In the genomic region with DNA sequence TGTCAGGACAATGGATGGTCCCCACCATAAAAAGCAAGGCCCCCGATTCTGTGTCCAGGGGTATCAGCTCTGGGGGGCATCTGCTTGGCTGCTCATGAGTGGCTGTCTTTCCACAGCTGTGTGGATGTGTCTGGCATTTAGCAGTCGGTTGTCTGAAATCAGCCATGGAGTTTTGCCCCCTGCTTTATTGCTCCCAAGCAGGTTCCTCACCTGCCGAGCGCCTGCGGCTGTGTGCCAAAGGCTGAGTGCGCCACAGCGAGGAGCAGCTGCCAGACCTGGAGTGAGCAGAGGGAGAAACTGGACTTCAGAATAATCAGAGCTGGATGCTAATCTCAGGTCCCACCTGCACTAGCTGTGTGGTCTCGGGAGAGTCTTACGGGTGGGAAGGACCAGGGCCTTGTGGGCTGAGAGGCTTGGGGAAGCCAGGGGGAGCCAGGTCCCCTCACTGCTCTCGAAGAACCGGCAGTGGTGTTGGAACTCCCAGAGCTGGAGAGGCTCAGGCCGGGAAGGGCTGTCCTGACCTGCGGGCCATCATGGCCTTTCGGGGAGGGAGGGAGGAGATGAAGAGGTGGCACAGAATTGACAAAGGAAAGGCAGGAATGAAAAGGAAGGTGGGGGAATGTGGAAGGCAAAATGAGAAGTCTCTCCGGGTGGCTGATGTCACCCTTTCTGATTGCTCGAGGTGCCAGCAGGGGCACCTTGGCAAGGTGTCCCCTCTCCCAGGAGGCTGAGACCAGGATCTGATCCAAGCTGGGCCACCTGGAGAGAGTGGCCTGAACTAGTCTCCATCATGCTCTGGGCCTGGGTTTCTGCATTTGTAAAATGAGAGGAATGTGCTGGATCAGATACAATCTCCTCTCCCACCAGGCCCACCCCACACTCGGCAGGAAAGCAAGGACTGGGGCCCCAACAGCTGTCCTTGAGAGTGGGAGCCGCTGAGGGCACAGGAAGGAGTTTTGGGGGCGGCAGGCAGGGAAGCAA, we compare ENCODE assay signal across 19 cellular contexts. TPM values are rescaled to one million over a fixed set of nuclear protein-coding genes. Genes with fewer than 3 reads are reported as not detected.
DNase-seq lines count a peak whose midpoint lies in the region; ATAC-seq, FAIRE-seq and TF ChIP-seq lines count a peak whose summit lies in the region.
"Had no signal": no experiment of that assay in that cellular context is flagged by ENCODE, and none has a peak within 500 bp of the region (broad histone marks: within the 10 kb centered on the region; RNA-seq: fewer than 3 reads in every experiment).

No MANE protein-coding gene starts in this region.

- H4K20me1 ChIP-seq in PC-3 (ENCODE audit: low read length) (no peaks in the 10 kb centered on the region), neural progenitor cell (ENCODE audit: low read depth) (peaks cover 5% of the 10 kb centered on the region)

- H3K9me2 ChIP-seq in PC-3 (replicated peaks; ENCODE audit: low read length) = no peaks in the 10 kb centered on the region

- no peak overlapping the region for H2AFZ ChIP-seq in PC-3 (ENCODE audit: low read length)
- H2AFZ ChIP-seq in neural progenitor cell (replicated peaks) = no peak overlapping the region

- peaks cover 18% of the 10 kb centered on the region for H3K4me1 Mint-ChIP-seq in neural progenitor cell
- H3K4me1 Mint-ChIP-seq: activated naive CD8-positive, alpha-beta T cell treated with anti-CD3 and anti-CD28 coated beads, Interleukin-2, amount 50 U/mL, for 24 hours had no signal

- no peaks in the 10 kb centered on the region for H3K36me3 Mint-ChIP-seq in neural progenitor cell
- H3K36me3 Mint-ChIP-seq: T-cell had no signal

- no peak for TF ChIP-seq CTCF in PC-3 (conservative IDR thresholded peaks at IDR 0.05; ENCODE audit: low read depth, low read length)
- TF ChIP-seq CTCF in neural progenitor cell (IDR thresholded peaks at IDR 0.05) = no peak
- TF ChIP-seq CTCF in kidney (IDR thresholded peaks at IDR 0.05; ENCODE audit: borderline replicate concordance, extremely low read depth, insufficient read depth) = no peak

- no peak for FAIRE-seq in urothelium cell line (lab: Jason Lieb, UNC)
- no peak for FAIRE-seq in kidney (lab: Jason Lieb, UNC)

- H3K79me2 ChIP-seq in PC-3 (ENCODE audit: low read length) (no peaks in the 10 kb centered on the region), neural progenitor cell (ENCODE audit: low read depth) (no peaks in the 10 kb centered on the region)

- H3K4me3 Mint-ChIP-seq in neural progenitor cell = no peak overlapping the region
- H3K4me3 Mint-ChIP-seq: activated naive CD8-positive, alpha-beta T cell treated with anti-CD3 and anti-CD28 coated beads, Interleukin-2, amount 50 U/mL, for 24 hours; immature natural killer cell; T-cell had no signal

- H3K4me1 ChIP-seq in PC-3 (ENCODE audit: insufficient read depth, low read length) = peaks cover 14% of the 10 kb centered on the region
- peaks cover 17% of the 10 kb centered on the region for H3K4me1 ChIP-seq in neural progenitor cell
- H3K4me1 ChIP-seq in kidney (ENCODE audit: control insufficient read depth in 1 of 2, insufficient read depth in 1 of 2, low read depth in 1 of 2, low read length in 2 of 2) = peaks cover 0 to 2% of the 10 kb centered on the region in 2 donors
- H3K4me1 ChIP-seq: right atrium auricular region had no signal

- H3K9ac ChIP-seq in PC-3 (ENCODE audit: low read length) = no peak overlapping the region
- H3K9ac ChIP-seq in neural progenitor cell = no peak overlapping the region
- no peak overlapping the region for H3K9ac ChIP-seq in kidney (ENCODE audit: low read length in 2 of 2)

- no TSS peak for BruUV-seq in PC-3 (replicated peaks; lab: Mats Ljungman, UMichigan)

- H3K36me3 ChIP-seq in PC-3 (ENCODE audit: low read depth, low read length) = no peaks in the 10 kb centered on the region
- no peaks in the 10 kb centered on the region for H3K36me3 ChIP-seq in neural progenitor cell
- H3K36me3 ChIP-seq in kidney (ENCODE audit: control insufficient read depth in 1 of 2, insufficient read depth in 2 of 2, low read length in 2 of 2) = no peaks in the 10 kb centered on the region
- H3K36me3 ChIP-seq: right atrium auricular region had no signal

- H3K4me3 ChIP-seq in PC-3 (ENCODE audit: low read length) (no peak overlapping the region), neural progenitor cell (no peak overlapping the region), kidney (ENCODE audit: low read length in 2 of 2) (no peak overlapping the region)
- H3K4me3 ChIP-seq: right atrium auricular region had no signal

- H3K27me3 Mint-ChIP-seq in neural progenitor cell (ENCODE audit: insufficient read depth, low read depth) = peaks cover 5% of the 10 kb centered on the region

- CTCF ChIA-PET in PC-3 (lab: Charles Lee) = interaction anchor here (0.5 to 0.8 kb wide), 2 partner anchors 26 to 46 kb away, joined by 3 to 4 read pairs; no protein-coding TSS in a partner anchor

- no peak for ATAC-seq in PC-3

- H3F3A ChIP-seq in PC-3 (ENCODE audit: low read length, unreplicated experiment) (no peaks in the 10 kb centered on the region), neural progenitor cell (ENCODE audit: low read depth) (peaks cover 14% of the 10 kb centered on the region)

- H3K27ac ChIP-seq in PC-3 (ENCODE audit: low read length) (no peak overlapping the region), neural progenitor cell (no peak overlapping the region), kidney (ENCODE audit: low read depth in 2 of 2, low read length in 2 of 2) (no peak overlapping the region)
- H3K27ac ChIP-seq: 22Rv1, epithelial cell of prostate, right atrium auricular region had no signal

- no peaks in the 10 kb centered on the region for H3K9me3 Mint-ChIP-seq in neural progenitor cell
- H3K9me3 Mint-ChIP-seq: activated naive CD8-positive, alpha-beta T cell treated with anti-CD3 and anti-CD28 coated beads, Interleukin-2, amount 50 U/mL, for 24 hours; activated T-helper 2 cell treated with anti-CD3 and anti-CD28 coated beads, Interferon-gamma antibody, Interleukin-2, Interleukin-4, amounts not matched to agents 10 μg/mL and 5 μg/mL and 100 μg/mL, durations not matched to agents 14 hours and 24 hours and 36 hours; immature natural killer cell; T-cell had no signal

- peak overlapping the region; percentile 12 for H3K27ac Mint-ChIP-seq in neural progenitor cell
- H3K27ac Mint-ChIP-seq: activated naive CD8-positive, alpha-beta T cell treated with anti-CD3 and anti-CD28 coated beads, Interleukin-2, amount 50 U/mL, for 24 hours; activated T-helper 2 cell treated with anti-CD3 and anti-CD28 coated beads, Interferon-gamma antibody, Interleukin-2, Interleukin-4, amounts not matched to agents 10 μg/mL and 5 μg/mL and 100 μg/mL, durations not matched to agents 14 hours and 24 hours and 36 hours; T-cell had no signal

- H3K27me3 ChIP-seq in PC-3 (ENCODE audit: low read length) (no peaks in the 10 kb centered on the region), neural progenitor cell (peaks cover 31% of the 10 kb centered on the region)
- H3K27me3 ChIP-seq: right atrium auricular region had no signal

- POLR2A ChIA-PET in PC-3 (lab: Charles Lee; ENCODE audit: unreplicated experiment) = no interaction called here

- H3K9me3 ChIP-seq in PC-3 (ENCODE audit: low read length) = no peaks in the 10 kb centered on the region
- H3K9me3 ChIP-seq in neural progenitor cell (ENCODE audit: low read depth) = no peaks in the 10 kb centered on the region
- H3K9me3 ChIP-seq in kidney (ENCODE audit: control insufficient read depth in 1 of 2, low read length in 2 of 2) = no peaks in the 10 kb centered on the region
- H3K9me3 ChIP-seq: right atrium auricular region had no signal

- H3K4me2 ChIP-seq in PC-3 (ENCODE audit: low read length) (no peak overlapping the region; the same call in 1 of the 2 replicates), neural progenitor cell (peak overlapping the region; percentile 35)

- intact Hi-C loops in PC-3 (cut with micrococcal nuclease) = loop anchor here (5.0 kb wide), 1 partner anchor 1409 kb away; no protein-coding TSS in a partner anchor
- intact Hi-C loops in kidney (cut with DNase I) = loop anchor here (5.0 kb wide), 1 partner anchor 499 kb away; no protein-coding TSS in a partner anchor

- DNase-seq in DMS53 (lab: John Stamatoyannopoulos, UW) (peak; percentile 41), DMS53 treated with DMSO at 0.1 percent for 48 hours (lab: John Stamatoyannopoulos, UW; ENCODE audit: unreplicated experiment) (no peak), NCI-H146 (lab: John Stamatoyannopoulos, UW) (peak; percentile 62), PC-3 (peak; percentile 42), neural progenitor cell (ENCODE audit: low spot score) (no peak), urothelium cell line (ENCODE audit: low spot score) (no peak), kidney (no peak), middle frontal gyrus (ENCODE audit: extremely low spot score, low spot score) (no peak)
- DNase-seq: activated CD8-positive, alpha-beta memory T cell treated with anti-CD3 and anti-CD28 coated beads, Interleukin-2, amount 50 U/mL, for 4 hours; activated naive CD8-positive, alpha-beta T cell treated with anti-CD3 and anti-CD28 coated beads, Interleukin-2, amount 50 U/mL, for 24 hours; dermis blood vessel endothelial cell; immature natural killer cell; T-cell had no signal

RNA-seq across cellular contexts. Expression of a gene that starts 30.2 kb away (rescaled TPM):
- total RNA-seq in PC-3 (2014; rRNA removed) (not detected in 2 replicates), neural progenitor cell (ENCODE audit: low replicate concordance) (not detected in 2 replicates), kidney (not detected)
- not detected for polyA plus RNA-seq in kidney (ENCODE audit: insufficient read depth, low read depth, low replicate concordance)
- total RNA-seq: activated T-helper 2 cell treated with anti-CD3 and anti-CD28 coated beads, Interferon-gamma antibody, Interleukin-2, Interleukin-4, amounts not matched to agents 10 μg/mL and 5 μg/mL and 100 μg/mL, durations not matched to agents 14 hours and 24 hours and 36 hours; dermis blood vessel endothelial cell; fibroblast of villous mesenchyme; OCI-LY7; T-cell had no signal
- polyA plus RNA-seq: immature natural killer cell had no signal

Comparison
In these comparisons a context has a peak if more than half of its experiments do, and no peak if none do; other contexts are left out.
1. DNase-seq: peak in DMS53 (single experiment), NCI-H146 (single experiment) and PC-3 (single experiment); none in DMS53 treated with DMSO at 0.1 percent for 48 hours (single experiment), neural progenitor cell (single experiment), urothelium cell line (single experiment), kidney (single experiment) and middle frontal gyrus (single experiment).